In the genomic region with DNA sequence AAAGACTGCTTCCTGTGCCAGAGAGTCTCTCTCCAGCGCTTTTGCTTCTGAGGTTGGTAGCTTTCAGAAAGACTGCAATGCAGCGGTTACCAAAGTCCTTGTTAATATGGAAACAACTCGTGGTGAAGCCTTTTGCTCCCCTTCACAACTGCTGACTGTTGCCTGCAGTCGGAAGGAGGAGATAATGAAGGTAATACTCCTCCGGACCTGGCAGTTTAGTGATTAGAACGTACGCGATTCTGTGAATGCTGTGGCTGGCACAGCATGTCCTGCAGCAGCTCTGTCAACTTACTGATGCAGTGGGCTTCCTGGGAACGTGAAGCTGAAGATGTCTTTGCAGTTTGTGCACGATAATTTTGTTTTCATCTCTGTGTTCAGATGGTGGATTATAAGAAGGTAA, we compare ENCODE assay signal across 15 cellular contexts. TPM values are rescaled to one million over a fixed set of nuclear protein-coding genes. Genes with fewer than 3 reads are reported as not detected.
DNase-seq lines count a peak whose midpoint lies in the region; ATAC-seq and TF ChIP-seq lines count a peak whose summit lies in the region.
"Had no signal": no experiment of that assay in that cellular context is flagged by ENCODE, and none has a peak within 500 bp of the region (broad histone marks: within the 10 kb centered on the region; RNA-seq: fewer than 3 reads in every experiment).

No MANE protein-coding gene starts in this region.

- H3K4me1 ChIP-seq in endodermal cell (ENCODE audit: control insufficient read depth, insufficient read depth, low read length) = no peaks in the 10 kb centered on the region

- H3K27me3 Mint-ChIP-seq in activated CD4-positive, alpha-beta T cell treated with anti-CD3 and anti-CD28 coated beads for 36 hours = no peaks in the 10 kb centered on the region
- H3K27me3 Mint-ChIP-seq in endodermal cell (ENCODE audit: insufficient read depth) = no peaks in the 10 kb centered on the region

- H3K36me3 Mint-ChIP-seq in activated CD4-positive, alpha-beta T cell treated with anti-CD3 and anti-CD28 coated beads for 36 hours (ENCODE audit: low read depth) = peaks cover 54% of the 10 kb centered on the region
- peaks cover 3% of the 10 kb centered on the region for H3K36me3 Mint-ChIP-seq in endodermal cell (ENCODE audit: low read depth)

- H3K4me3 ChIP-seq in endodermal cell (ENCODE audit: low read length) = no peak overlapping the region
- H3K4me3 ChIP-seq: MG63, transverse colon had no signal

- H3K9me3 Mint-ChIP-seq in activated CD4-positive, alpha-beta T cell treated with anti-CD3 and anti-CD28 coated beads for 36 hours (ENCODE audit: low read depth) = no peaks in the 10 kb centered on the region
- H3K9me3 Mint-ChIP-seq in endodermal cell = no peaks in the 10 kb centered on the region
- H3K9me3 Mint-ChIP-seq: HFFc6 had no signal

- CTCF ChIA-PET in activated CD4-positive, alpha-beta T cell treated with anti-CD3 and anti-CD28 coated beads for 36 hours (lab: Charles Lee) = interaction anchor here (0.6 kb wide), 1 partner anchor 390 kb away, joined by 3 read pairs; no protein-coding TSS in a partner anchor

- no peak for TF ChIP-seq CTCF in endodermal cell (conservative IDR thresholded peaks at IDR 0.05)

- no peak for ATAC-seq in activated CD4-positive, alpha-beta T cell treated with anti-CD3 and anti-CD28 coated beads for 36 hours

- H3K27ac ChIP-seq in endodermal cell (ENCODE audit: low read depth, low read length) = no peak overlapping the region
- H3K27ac ChIP-seq: transverse colon, WERI-Rb-1 had no signal

- H3K4me3 Mint-ChIP-seq in activated CD4-positive, alpha-beta T cell treated with anti-CD3 and anti-CD28 coated beads for 36 hours = no peak overlapping the region
- no peak overlapping the region for H3K4me3 Mint-ChIP-seq in endodermal cell
- H3K4me3 Mint-ChIP-seq: HFFc6 had no signal

- 79 to 88% methylated on average over 8 to 10 of the region's 10 CpGs for WGBS in endodermal cell (ENCODE audit: insufficient coverage in 1 of 2, insufficient read length in 1 of 2), 2 experiments

- H3K9ac ChIP-seq in endodermal cell (ENCODE audit: extremely low read depth, low read length, poor library complexity, severe bottlenecking) = no peak overlapping the region

- H3K27ac Mint-ChIP-seq in activated CD4-positive, alpha-beta T cell treated with anti-CD3 and anti-CD28 coated beads for 36 hours = peak overlapping the region; percentile 3
- peak overlapping the region; percentile 56 for H3K27ac Mint-ChIP-seq in endodermal cell
- H3K27ac Mint-ChIP-seq: HFFc6 had no signal

- H3K4me1 Mint-ChIP-seq in activated CD4-positive, alpha-beta T cell treated with anti-CD3 and anti-CD28 coated beads for 36 hours = peaks cover 84% of the 10 kb centered on the region
- H3K4me1 Mint-ChIP-seq in endodermal cell = peaks cover 16% of the 10 kb centered on the region

- H3K9me3 ChIP-seq in endodermal cell (ENCODE audit: control insufficient read depth, low read length) = no peaks in the 10 kb centered on the region
- H3K9me3 ChIP-seq: MG63, transverse colon had no signal

- H3K36me3 ChIP-seq in endodermal cell (ENCODE audit: control insufficient read depth, insufficient read depth, low read length) = no peaks in the 10 kb centered on the region
- H3K36me3 ChIP-seq: MG63, transverse colon, WERI-Rb-1 had no signal

- no peak for DNase-seq in activated CD4-positive, alpha-beta T cell treated with anti-CD3 and anti-CD28 coated beads for 36 hours
- no peak for DNase-seq in activated CD4-positive, alpha-beta T cell treated with anti-CD3 and anti-CD28 coated beads for 48 hours
- DNase-seq in NCI-H1092 treated with DMSO at 0.1 percent for 48 hours (lab: John Stamatoyannopoulos, UW) (peak; percentile 36), endodermal cell (no peak), retina (peak; percentile 31), NCI-H2029 (lab: John Stamatoyannopoulos, UW) (no peak)
- DNase-seq in stimulated activated naive CD4-positive, alpha-beta T cell (lab: John Stamatoyannopoulos, UW) = no peak
- no peak for DNase-seq in stimulated activated CD4-positive, alpha-beta T cell treated with anti-CD3 and anti-CD28 coated beads, Interleukin-1b, Interleukin-23, amount 100 ng/mL, for 48 hours
- DNase-seq: aorta, DMS 273 treated with DMSO at 0.1 percent for 48 hours, foreskin melanocyte, HFFc6, MG63, transverse colon, WERI-Rb-1 had no signal

- intact Hi-C loops in activated CD4-positive, alpha-beta T cell treated with anti-CD3 and anti-CD28 coated beads for 36 hours (cut with DNase I, micrococcal nuclease) = no loop called here

- H3K27me3 ChIP-seq in endodermal cell (ENCODE audit: control insufficient read depth, insufficient read depth, low read length, poor library complexity, severe bottlenecking) = no peaks in the 10 kb centered on the region
- H3K27me3 ChIP-seq: MG63, transverse colon had no signal

- POLR2A ChIA-PET in activated CD4-positive, alpha-beta T cell treated with anti-CD3 and anti-CD28 coated beads for 36 hours (lab: Charles Lee) = no interaction called here

RNA-seq across cellular contexts. Expression of gene TRAF3, which starts 51.0 kb away (rescaled TPM):
- total RNA-seq in activated CD4-positive, alpha-beta T cell treated with anti-CD3 and anti-CD28 coated beads for 36 hours = 10 to 100 TPM; 66.4 to 83.7 TPM
- total RNA-seq in endodermal cell = 10 to 100 TPM; 16.7 to 23.8 TPM
- 17.5 TPM for polyA plus RNA-seq in endodermal cell (2013, experiment 1 of 2)
- polyA plus RNA-seq in endodermal cell (2013, experiment 2 of 2) = 18.9 TPM

Comparison
In these comparisons a context has a peak if more than half of its experiments do, and no peak if none do; other contexts are left out.
1. DNase-seq: peak in NCI-H1092 treated with DMSO at 0.1 percent for 48 hours (single experiment) and retina (single experiment); none in activated CD4-positive, alpha-beta T cell treated with anti-CD3 and anti-CD28 coated beads for 36 hours (single experiment), activated CD4-positive, alpha-beta T cell treated with anti-CD3 and anti-CD28 coated beads for 48 hours (single experiment), endodermal cell (single experiment), stimulated activated naive CD4-positive, alpha-beta T cell (0 of 6), stimulated activated CD4-positive, alpha-beta T cell treated with anti-CD3 and anti-CD28 coated beads, Interleukin-1b, Interleukin-23, amount 100 ng/mL, for 48 hours (single experiment) and NCI-H2029 (single experiment).